In the genomic region with DNA sequence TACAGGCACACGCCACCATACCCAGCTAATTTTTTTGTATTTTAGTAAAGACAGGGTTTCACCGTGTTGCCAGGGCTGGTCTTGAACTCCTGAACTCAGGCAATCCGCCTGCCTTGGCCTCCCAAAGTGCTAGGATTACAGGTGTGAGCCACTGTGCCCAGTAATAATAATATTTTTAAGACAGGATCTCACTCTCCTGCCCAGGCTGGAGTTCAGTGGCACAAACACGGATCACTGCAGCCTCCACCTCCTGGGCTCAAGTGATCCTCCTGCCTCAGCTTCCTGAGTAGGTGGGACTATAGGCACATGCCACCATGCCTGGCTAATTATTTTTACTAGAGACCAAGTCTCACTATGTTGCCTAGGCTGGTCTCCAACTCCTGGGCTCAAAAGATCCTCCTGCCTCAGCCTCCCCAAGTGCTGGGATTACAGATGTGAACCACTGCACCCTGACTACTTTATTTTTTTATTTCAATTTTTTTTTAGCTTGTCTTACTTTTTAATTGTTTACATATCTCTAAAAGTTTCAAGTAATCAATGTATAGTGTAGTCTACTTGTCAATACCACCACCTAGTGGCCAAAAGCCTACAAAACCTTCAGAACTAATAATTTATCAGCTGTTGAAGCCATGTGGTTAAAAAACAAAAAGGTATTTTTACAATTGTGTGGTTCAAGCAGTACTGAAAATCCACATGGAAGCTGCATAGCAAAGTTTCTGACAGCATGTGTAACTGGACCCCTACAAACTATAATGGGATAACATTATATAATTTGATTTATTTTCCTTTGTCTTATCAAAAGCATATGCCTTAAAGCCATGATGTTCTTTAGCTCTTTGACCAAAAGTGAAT, we compare ENCODE assay signal across 1 cellular context.
TF ChIP-seq lines count a peak whose summit lies in the region.

No MANE protein-coding gene starts in this region.

TF ChIP-seq in GM12878, 131 proteins besides CTCF, POLR2A, EP300 and RAD21 (continued from another document and continues in another):
- TF ChIP-seq, protein P1, sequence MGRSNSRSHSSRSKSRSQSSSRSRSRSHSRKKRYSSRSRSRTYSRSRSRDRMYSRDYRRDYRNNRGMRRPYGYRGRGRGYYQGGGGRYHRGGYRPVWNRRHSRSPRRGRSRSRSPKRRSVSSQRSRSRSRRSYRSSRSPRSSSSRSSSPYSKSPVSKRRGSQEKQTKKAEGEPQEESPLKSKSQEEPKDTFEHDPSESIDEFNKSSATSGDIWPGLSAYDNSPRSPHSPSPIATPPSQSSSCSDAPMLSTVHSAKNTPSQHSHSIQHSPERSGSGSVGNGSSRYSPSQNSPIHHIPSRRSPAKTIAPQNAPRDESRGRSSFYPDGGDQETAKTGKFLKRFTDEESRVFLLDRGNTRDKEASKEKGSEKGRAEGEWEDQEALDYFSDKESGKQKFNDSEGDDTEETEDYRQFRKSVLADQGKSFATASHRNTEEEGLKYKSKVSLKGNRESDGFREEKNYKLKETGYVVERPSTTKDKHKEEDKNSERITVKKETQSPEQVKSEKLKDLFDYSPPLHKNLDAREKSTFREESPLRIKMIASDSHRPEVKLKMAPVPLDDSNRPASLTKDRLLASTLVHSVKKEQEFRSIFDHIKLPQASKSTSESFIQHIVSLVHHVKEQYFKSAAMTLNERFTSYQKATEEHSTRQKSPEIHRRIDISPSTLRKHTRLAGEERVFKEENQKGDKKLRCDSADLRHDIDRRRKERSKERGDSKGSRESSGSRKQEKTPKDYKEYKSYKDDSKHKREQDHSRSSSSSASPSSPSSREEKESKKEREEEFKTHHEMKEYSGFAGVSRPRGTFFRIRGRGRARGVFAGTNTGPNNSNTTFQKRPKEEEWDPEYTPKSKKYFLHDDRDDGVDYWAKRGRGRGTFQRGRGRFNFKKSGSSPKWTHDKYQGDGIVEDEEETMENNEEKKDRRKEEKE (IDR thresholded peaks at IDR 0.05): no peak
- TF ChIP-seq SMARCA5 (IDR thresholded peaks at IDR 0.05) (0 out of 2 replicates have a peak, but pooled peaks have one; percentile 27), CHD4 (IDR thresholded peaks at IDR 0.05) (no peak), SREBF1 (IDR thresholded peaks at IDR 0.05; ENCODE audit: low read length) (no peak), YBX1 (IDR thresholded peaks at IDR 0.05) (no peak), ZNF207 (IDR thresholded peaks at IDR 0.05; ENCODE audit: borderline replicate concordance) (no peak), ATF7 (IDR thresholded peaks at IDR 0.05; ENCODE audit: low read depth) (no peak), ZBED1 (IDR thresholded peaks at IDR 0.05; ENCODE audit: borderline replicate concordance) (no peak), ZNF24 (IDR thresholded peaks at IDR 0.05) (0 out of 2 replicates have a peak, but pooled peaks have one; percentile 22), ZNF384 (IDR thresholded peaks at IDR 0.05; ENCODE audit: borderline replicate concordance, low read depth, low read length) (no peak), BHLHE40 (IDR thresholded peaks at IDR 0.05; ENCODE audit: borderline replicate concordance in 1 of 2, low read depth in 2 of 2, low read length in 1 of 2) (no peak), SPI1 (IDR thresholded peaks at IDR 0.05; ENCODE audit: borderline replicate concordance, insufficient read depth, low read depth, low read length) (no peak), CREM (IDR thresholded peaks at IDR 0.05; ENCODE audit: low read depth) (no peak), MEF2A (IDR thresholded peaks at IDR 0.05; ENCODE audit: insufficient read depth, low read depth, low read length) (no peak), CBX3 (IDR thresholded peaks at IDR 0.05; ENCODE audit: borderline replicate concordance, low read depth) (no peak), FOS (IDR thresholded peaks at IDR 0.05; ENCODE audit: borderline replicate concordance, extremely low read depth, insufficient read length) (no peak), EZH2 (IDR thresholded peaks at IDR 0.05; ENCODE audit: borderline replicate concordance, control insufficient read depth, low read depth, low read length) (no peak), SMC3 (IDR thresholded peaks at IDR 0.05; ENCODE audit: borderline replicate concordance, low read length) (peak; percentile 65), RAD51 (IDR thresholded peaks at IDR 0.05) (no peak), BMI1 (IDR thresholded peaks at IDR 0.05; ENCODE audit: borderline replicate concordance) (0 out of 2 replicates have a peak, but pooled peaks have one; percentile 14), MXI1 (IDR thresholded peaks at IDR 0.05; ENCODE audit: low read depth, low read length) (peak; percentile 33; the same call in 1 of the 2 replicates), WRNIP1 (IDR thresholded peaks at IDR 0.05; ENCODE audit: borderline replicate concordance, low read depth, low read length) (no peak), ZZZ3 (IDR thresholded peaks at IDR 0.05; ENCODE audit: control insufficient read depth, insufficient read length, low read depth) (no peak)
- TF ChIP-seq, protein P2, sequence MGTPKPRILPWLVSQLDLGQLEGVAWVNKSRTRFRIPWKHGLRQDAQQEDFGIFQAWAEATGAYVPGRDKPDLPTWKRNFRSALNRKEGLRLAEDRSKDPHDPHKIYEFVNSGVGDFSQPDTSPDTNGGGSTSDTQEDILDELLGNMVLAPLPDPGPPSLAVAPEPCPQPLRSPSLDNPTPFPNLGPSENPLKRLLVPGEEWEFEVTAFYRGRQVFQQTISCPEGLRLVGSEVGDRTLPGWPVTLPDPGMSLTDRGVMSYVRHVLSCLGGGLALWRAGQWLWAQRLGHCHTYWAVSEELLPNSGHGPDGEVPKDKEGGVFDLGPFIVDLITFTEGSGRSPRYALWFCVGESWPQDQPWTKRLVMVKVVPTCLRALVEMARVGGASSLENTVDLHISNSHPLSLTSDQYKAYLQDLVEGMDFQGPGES (IDR thresholded peaks at IDR 0.05): no peak
- TF ChIP-seq, protein P3, sequence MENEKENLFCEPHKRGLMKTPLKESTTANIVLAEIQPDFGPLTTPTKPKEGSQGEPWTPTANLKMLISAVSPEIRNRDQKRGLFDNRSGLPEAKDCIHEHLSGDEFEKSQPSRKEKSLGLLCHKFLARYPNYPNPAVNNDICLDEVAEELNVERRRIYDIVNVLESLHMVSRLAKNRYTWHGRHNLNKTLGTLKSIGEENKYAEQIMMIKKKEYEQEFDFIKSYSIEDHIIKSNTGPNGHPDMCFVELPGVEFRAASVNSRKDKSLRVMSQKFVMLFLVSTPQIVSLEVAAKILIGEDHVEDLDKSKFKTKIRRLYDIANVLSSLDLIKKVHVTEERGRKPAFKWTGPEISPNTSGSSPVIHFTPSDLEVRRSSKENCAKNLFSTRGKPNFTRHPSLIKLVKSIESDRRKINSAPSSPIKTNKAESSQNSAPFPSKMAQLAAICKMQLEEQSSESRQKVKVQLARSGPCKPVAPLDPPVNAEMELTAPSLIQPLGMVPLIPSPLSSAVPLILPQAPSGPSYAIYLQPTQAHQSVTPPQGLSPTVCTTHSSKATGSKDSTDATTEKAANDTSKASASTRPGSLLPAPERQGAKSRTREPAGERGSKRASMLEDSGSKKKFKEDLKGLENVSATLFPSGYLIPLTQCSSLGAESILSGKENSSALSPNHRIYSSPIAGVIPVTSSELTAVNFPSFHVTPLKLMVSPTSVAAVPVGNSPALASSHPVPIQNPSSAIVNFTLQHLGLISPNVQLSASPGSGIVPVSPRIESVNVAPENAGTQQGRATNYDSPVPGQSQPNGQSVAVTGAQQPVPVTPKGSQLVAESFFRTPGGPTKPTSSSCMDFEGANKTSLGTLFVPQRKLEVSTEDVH (IDR thresholded peaks at IDR 0.05; ENCODE audit: low read depth, partially characterized antibody): no peak
- TF ChIP-seq, protein P4, sequence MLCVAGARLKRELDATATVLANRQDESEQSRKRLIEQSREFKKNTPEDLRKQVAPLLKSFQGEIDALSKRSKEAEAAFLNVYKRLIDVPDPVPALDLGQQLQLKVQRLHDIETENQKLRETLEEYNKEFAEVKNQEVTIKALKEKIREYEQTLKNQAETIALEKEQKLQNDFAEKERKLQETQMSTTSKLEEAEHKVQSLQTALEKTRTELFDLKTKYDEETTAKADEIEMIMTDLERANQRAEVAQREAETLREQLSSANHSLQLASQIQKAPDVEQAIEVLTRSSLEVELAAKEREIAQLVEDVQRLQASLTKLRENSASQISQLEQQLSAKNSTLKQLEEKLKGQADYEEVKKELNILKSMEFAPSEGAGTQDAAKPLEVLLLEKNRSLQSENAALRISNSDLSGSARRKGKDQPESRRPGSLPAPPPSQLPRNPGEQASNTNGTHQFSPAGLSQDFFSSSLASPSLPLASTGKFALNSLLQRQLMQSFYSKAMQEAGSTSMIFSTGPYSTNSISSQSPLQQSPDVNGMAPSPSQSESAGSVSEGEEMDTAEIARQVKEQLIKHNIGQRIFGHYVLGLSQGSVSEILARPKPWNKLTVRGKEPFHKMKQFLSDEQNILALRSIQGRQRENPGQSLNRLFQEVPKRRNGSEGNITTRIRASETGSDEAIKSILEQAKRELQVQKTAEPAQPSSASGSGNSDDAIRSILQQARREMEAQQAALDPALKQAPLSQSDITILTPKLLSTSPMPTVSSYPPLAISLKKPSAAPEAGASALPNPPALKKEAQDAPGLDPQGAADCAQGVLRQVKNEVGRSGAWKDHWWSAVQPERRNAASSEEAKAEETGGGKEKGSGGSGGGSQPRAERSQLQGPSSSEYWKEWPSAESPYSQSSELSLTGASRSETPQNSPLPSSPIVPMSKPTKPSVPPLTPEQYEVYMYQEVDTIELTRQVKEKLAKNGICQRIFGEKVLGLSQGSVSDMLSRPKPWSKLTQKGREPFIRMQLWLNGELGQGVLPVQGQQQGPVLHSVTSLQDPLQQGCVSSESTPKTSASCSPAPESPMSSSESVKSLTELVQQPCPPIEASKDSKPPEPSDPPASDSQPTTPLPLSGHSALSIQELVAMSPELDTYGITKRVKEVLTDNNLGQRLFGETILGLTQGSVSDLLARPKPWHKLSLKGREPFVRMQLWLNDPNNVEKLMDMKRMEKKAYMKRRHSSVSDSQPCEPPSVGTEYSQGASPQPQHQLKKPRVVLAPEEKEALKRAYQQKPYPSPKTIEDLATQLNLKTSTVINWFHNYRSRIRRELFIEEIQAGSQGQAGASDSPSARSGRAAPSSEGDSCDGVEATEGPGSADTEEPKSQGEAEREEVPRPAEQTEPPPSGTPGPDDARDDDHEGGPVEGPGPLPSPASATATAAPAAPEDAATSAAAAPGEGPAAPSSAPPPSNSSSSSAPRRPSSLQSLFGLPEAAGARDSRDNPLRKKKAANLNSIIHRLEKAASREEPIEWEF (IDR thresholded peaks at IDR 0.05; ENCODE audit: insufficient replicate concordance, low read depth, low read length): peak; percentile 50
- TF ChIP-seq, protein P5, sequence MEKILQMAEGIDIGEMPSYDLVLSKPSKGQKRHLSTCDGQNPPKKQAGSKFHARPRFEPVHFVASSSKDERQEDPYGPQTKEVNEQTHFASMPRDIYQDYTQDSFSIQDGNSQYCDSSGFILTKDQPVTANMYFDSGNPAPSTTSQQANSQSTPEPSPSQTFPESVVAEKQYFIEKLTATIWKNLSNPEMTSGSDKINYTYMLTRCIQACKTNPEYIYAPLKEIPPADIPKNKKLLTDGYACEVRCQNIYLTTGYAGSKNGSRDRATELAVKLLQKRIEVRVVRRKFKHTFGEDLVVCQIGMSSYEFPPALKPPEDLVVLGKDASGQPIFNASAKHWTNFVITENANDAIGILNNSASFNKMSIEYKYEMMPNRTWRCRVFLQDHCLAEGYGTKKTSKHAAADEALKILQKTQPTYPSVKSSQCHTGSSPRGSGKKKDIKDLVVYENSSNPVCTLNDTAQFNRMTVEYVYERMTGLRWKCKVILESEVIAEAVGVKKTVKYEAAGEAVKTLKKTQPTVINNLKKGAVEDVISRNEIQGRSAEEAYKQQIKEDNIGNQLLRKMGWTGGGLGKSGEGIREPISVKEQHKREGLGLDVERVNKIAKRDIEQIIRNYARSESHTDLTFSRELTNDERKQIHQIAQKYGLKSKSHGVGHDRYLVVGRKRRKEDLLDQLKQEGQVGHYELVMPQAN (conservative IDR thresholded peaks at IDR 0.05): no peak
- TF ChIP-seq, protein P6, sequence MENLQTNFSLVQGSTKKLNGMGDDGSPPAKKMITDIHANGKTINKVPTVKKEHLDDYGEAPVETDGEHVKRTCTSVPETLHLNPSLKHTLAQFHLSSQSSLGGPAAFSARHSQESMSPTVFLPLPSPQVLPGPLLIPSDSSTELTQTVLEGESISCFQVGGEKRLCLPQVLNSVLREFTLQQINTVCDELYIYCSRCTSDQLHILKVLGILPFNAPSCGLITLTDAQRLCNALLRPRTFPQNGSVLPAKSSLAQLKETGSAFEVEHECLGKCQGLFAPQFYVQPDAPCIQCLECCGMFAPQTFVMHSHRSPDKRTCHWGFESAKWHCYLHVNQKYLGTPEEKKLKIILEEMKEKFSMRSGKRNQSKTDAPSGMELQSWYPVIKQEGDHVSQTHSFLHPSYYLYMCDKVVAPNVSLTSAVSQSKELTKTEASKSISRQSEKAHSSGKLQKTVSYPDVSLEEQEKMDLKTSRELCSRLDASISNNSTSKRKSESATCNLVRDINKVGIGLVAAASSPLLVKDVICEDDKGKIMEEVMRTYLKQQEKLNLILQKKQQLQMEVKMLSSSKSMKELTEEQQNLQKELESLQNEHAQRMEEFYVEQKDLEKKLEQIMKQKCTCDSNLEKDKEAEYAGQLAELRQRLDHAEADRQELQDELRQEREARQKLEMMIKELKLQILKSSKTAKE (IDR thresholded peaks at IDR 0.05; ENCODE audit: low read depth, poor library complexity, severe bottlenecking): peak; percentile 44
- TF ChIP-seq, protein P7, sequence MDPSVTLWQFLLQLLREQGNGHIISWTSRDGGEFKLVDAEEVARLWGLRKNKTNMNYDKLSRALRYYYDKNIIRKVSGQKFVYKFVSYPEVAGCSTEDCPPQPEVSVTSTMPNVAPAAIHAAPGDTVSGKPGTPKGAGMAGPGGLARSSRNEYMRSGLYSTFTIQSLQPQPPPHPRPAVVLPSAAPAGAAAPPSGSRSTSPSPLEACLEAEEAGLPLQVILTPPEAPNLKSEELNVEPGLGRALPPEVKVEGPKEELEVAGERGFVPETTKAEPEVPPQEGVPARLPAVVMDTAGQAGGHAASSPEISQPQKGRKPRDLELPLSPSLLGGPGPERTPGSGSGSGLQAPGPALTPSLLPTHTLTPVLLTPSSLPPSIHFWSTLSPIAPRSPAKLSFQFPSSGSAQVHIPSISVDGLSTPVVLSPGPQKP (IDR thresholded peaks at IDR 0.05; ENCODE audit: low read depth, low read length): no peak
- TF ChIP-seq, protein P8, sequence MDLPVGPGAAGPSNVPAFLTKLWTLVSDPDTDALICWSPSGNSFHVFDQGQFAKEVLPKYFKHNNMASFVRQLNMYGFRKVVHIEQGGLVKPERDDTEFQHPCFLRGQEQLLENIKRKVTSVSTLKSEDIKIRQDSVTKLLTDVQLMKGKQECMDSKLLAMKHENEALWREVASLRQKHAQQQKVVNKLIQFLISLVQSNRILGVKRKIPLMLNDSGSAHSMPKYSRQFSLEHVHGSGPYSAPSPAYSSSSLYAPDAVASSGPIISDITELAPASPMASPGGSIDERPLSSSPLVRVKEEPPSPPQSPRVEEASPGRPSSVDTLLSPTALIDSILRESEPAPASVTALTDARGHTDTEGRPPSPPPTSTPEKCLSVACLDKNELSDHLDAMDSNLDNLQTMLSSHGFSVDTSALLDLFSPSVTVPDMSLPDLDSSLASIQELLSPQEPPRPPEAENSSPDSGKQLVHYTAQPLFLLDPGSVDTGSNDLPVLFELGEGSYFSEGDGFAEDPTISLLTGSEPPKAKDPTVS (IDR thresholded peaks at IDR 0.05; ENCODE audit: low read depth, low read length): no peak
